In genomic region chr12:51621155-51621922, GRCh38 we compare ENCODE assay signal across 24 cellular contexts. TPM values are rescaled to one million over a fixed set of nuclear protein-coding genes. Genes with fewer than 3 reads are reported as not detected.
DNase-seq lines count a peak whose midpoint lies in the region; TF ChIP-seq lines count a peak whose summit lies in the region.
"Had no signal": no experiment of that assay in that cellular context is flagged by ENCODE, and none has a peak within 500 bp of the region (broad histone marks: within the 10 kb centered on the region; RNA-seq: fewer than 3 reads in every experiment).

No MANE protein-coding gene starts in this region.

- H3K4me2 ChIP-seq in OCI-LY7 (ENCODE audit: low read length) = no peak overlapping the region
- H3K4me2 ChIP-seq: KMS-11 had no signal

- H3K9me2 ChIP-seq in OCI-LY7 (ENCODE audit: insufficient read depth, low read length) = no peaks in the 10 kb centered on the region

- no peaks in the 10 kb centered on the region for H4K20me1 ChIP-seq in OCI-LY7 (ENCODE audit: insufficient read depth, low read length)

- H3K4me1 ChIP-seq in adipocyte (ENCODE audit: control insufficient read depth, insufficient read depth, low read length) (peaks cover 50% of the 10 kb centered on the region), OCI-LY7 (ENCODE audit: insufficient read depth, low read length, poor library complexity, severe bottlenecking) (no peaks in the 10 kb centered on the region), colonic mucosa (no peaks in the 10 kb centered on the region)
- H3K4me1 ChIP-seq: psoas muscle, suprapubic skin had no signal

- H3K4me3 ChIP-seq in HFF-Myc (replicated peaks; ENCODE audit: low read depth, low read length) (no peak overlapping the region), adipocyte (ENCODE audit: low read length) (peak overlapping the region; percentile 65), OCI-LY7 (ENCODE audit: low read depth, low read length, poor library complexity, severe bottlenecking) (no peak overlapping the region), colonic mucosa (no peak overlapping the region)
- H3K4me3 ChIP-seq: lung, psoas muscle, SJSA1, suprapubic skin had no signal

- no peak overlapping the region for H2AFZ ChIP-seq in OCI-LY7 (ENCODE audit: low read length)

- intact Hi-C loops in OCI-LY7 (cut with micrococcal nuclease; ENCODE audit: unreplicated experiment) (no loop called here), colonic mucosa (cut with DNase I) (no loop called here)

- DNase-seq in HFF-Myc (ENCODE audit: extremely low read depth, low read depth) = peak; percentile 20
- DNase-seq in adipocyte (ENCODE audit: low read depth) = no peak
- peak; percentile 59 for DNase-seq in iris pigment epithelial cell (ENCODE audit: low read depth)
- no peak for DNase-seq in OCI-LY7 (ENCODE audit: low spot score)
- DNase-seq in colonic mucosa = no peak
- no peak for DNase-seq in NCI-H1105 (lab: John Stamatoyannopoulos, UW)
- no peak for DNase-seq in CD1c-positive myeloid dendritic cell (ENCODE audit: extremely low spot score)
- DNase-seq: activated CD4-positive, alpha-beta T cell treated with anti-CD3 and anti-CD28 coated beads for 1 hour; activated naive CD8-positive, alpha-beta T cell treated with anti-CD3 and anti-CD28 coated beads for 36 hours; brain microvascular endothelial cell; CD4-positive, CD25-positive, alpha-beta regulatory T cell; DMS79 treated with DMSO at 0.1 percent for 48 hours; head of caudate nucleus; immature natural killer cell; naive thymus-derived CD8-positive, alpha-beta T cell; NCI-H1092 treated with DMSO at 0.1 percent for 48 hours; NCI-H526 treated with DMSO at 0.1 percent for 48 hours; psoas muscle; T-helper 9 cell had no signal

- H3K27me3 ChIP-seq in adipocyte (replicated peaks; ENCODE audit: control insufficient read depth, insufficient read depth, low read length) = no peaks in the 10 kb centered on the region
- H3K27me3 ChIP-seq in colonic mucosa = no peaks in the 10 kb centered on the region
- H3K27me3 ChIP-seq: brain microvascular endothelial cell, SJSA1, suprapubic skin had no signal

- TF ChIP-seq CTCF in HFF-Myc (IDR thresholded peaks at IDR 0.05; ENCODE audit: low read depth, low read length, missing control alignments) (no peak), OCI-LY7 (conservative IDR thresholded peaks at IDR 0.05; ENCODE audit: low read length) (no peak), colonic mucosa (IDR thresholded peaks at IDR 0.05) (no peak)

- CTCF ChIA-PET in OCI-LY7 (lab: Charles Lee; ENCODE audit: unreplicated experiment) = no interaction called here

- POLR2A ChIA-PET in OCI-LY7 (lab: Charles Lee) = no interaction called here

- H3K79me2 ChIP-seq in OCI-LY7 (ENCODE audit: insufficient read depth, low read depth, low read length) = no peaks in the 10 kb centered on the region

- no TSS peak for BruUV-seq in OCI-LY7 (replicated peaks; lab: Mats Ljungman, UMichigan)

- no peak overlapping the region for H3K27ac ChIP-seq in OCI-LY7 (ENCODE audit: low read depth, low read length, poor library complexity, severe bottlenecking)
- no peak overlapping the region for H3K27ac ChIP-seq in colonic mucosa
- H3K27ac ChIP-seq: brain microvascular endothelial cell, epithelial cell of prostate, KMS-11, psoas muscle, SJSA1, suprapubic skin had no signal

- no peaks in the 10 kb centered on the region for H3K9me3 ChIP-seq in adipocyte (ENCODE audit: control insufficient read depth, low read length)
- no peaks in the 10 kb centered on the region for H3K9me3 ChIP-seq in OCI-LY7 (ENCODE audit: low read length)
- H3K9me3 ChIP-seq in colonic mucosa = no peaks in the 10 kb centered on the region
- H3K9me3 ChIP-seq: psoas muscle, SJSA1, suprapubic skin had no signal

- H3K9ac ChIP-seq in adipocyte (ENCODE audit: low read length) = peak overlapping the region; percentile 68
- H3K9ac ChIP-seq in colonic mucosa (ENCODE audit: low read depth in 2 of 2, low read length in 2 of 2) = no peak overlapping the region
- H3K9ac ChIP-seq: KMS-11 had no signal

- H3K36me3 ChIP-seq in adipocyte (ENCODE audit: control insufficient read depth, insufficient read depth, low read length, severe bottlenecking) (no peaks in the 10 kb centered on the region), OCI-LY7 (ENCODE audit: insufficient read depth, low read length) (no peaks in the 10 kb centered on the region), colonic mucosa (no peaks in the 10 kb centered on the region)
- H3K36me3 ChIP-seq: brain microvascular endothelial cell, SJSA1, suprapubic skin had no signal

RNA-seq across cellular contexts. Expression of gene SCN8A, which starts 30.3 kb away (rescaled TPM):
- total RNA-seq in OCI-LY7 (2014; rRNA removed; shearing (Covaris generic)) = 0.88 and 5.9 TPM in 2 replicates
- total RNA-seq in OCI-LY7 (2022) (2.6 and 3.5 TPM in 2 replicates), colonic mucosa (1 to 10 TPM; 4.2 to 10.0 TPM)

Comparison
In these comparisons a context has a peak if more than half of its experiments do, and no peak if none do; other contexts are left out.
1. DNase-seq: peak in HFF-Myc (single experiment) and iris pigment epithelial cell (single experiment); none in adipocyte (single experiment), OCI-LY7 (single experiment), colonic mucosa (single experiment), NCI-H1105 (single experiment) and CD1c-positive myeloid dendritic cell (single experiment).